Comparison of ENCODE assay signal across 14 cellular contexts in the genomic region with DNA sequence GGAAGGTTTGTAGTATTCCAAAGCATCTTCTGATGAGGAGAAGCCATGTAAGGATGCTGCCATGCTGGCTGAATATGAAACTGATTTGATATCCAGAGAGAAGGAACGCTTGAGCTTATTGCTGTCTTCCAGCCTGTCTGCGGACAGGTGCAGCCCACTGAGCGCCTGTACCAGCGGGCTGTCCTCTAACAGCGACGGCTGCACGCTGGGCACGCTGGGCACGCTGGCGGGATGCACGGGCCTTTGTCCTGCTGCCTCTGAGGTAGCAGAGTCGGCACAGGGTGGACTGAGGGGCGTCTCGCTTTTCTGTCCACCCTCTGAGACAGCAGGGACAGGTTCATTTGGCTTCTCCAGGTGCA.
"Had no signal": no experiment of that assay in that cellular context is flagged by ENCODE, and none has a peak within 500 bp of the region (broad histone marks: within the 10 kb centered on the region; RNA-seq: fewer than 3 reads in every experiment).

No MANE protein-coding gene starts in this region.

- H3K27me3 ChIP-seq: adrenal gland, neutrophil, right atrium auricular region, suprapubic skin had no signal

- H3K4me1 ChIP-seq: adrenal gland, right atrium auricular region, suprapubic skin had no signal

- H3K27ac ChIP-seq: adrenal gland, neutrophil, right atrium auricular region, SK-N-MC, suprapubic skin had no signal

- H3K4me3 ChIP-seq: adrenal gland, right atrium auricular region, SK-N-MC, suprapubic skin had no signal

- DNase-seq: activated B cell treated with CpG ODN at 0.5 μM for 24 hours; activated CD4-positive, alpha-beta T cell treated with anti-CD3 and anti-CD28 coated beads, Interleukin-2, amount 50 U/mL, for 48 hours; activated gamma-delta T cell treated with Interleukin-2 at 50 U/mL for 16 hours; adrenal gland; central memory CD4-positive, alpha-beta T cell; small intestine; T-helper 1 cell had no signal

- H3K9me3 Mint-ChIP-seq: activated B cell treated with CpG ODN at 0.5 μM for 24 hours; dendritic cell treated with granulocyte-macrophage colony-stimulating factor and Interleukin-4, amounts not matched to agents 40 ng/mL and 50 ng/mL, for 4 days; stimulated activated memory B cell treated with anti-CD40 and anti-IgM and Interleukin-4, amounts not matched to agents 10 μg/mL and 1 μg/mL and 100 μg/mL, for 72 hours had no signal

- H3K27me3 Mint-ChIP-seq: activated B cell treated with CpG ODN at 0.5 μM for 24 hours; dendritic cell treated with granulocyte-macrophage colony-stimulating factor and Interleukin-4, amounts not matched to agents 40 ng/mL and 50 ng/mL, for 4 days; stimulated activated memory B cell treated with anti-CD40 and anti-IgM and Interleukin-4, amounts not matched to agents 10 μg/mL and 1 μg/mL and 100 μg/mL, for 72 hours had no signal

- H3K9me3 ChIP-seq: adrenal gland, neutrophil, right atrium auricular region, suprapubic skin had no signal

- ATAC-seq: Right ventricle myocardium inferior; stimulated activated memory B cell treated with anti-CD40 and anti-IgM and Interleukin-4, amounts not matched to agents 10 μg/mL and 1 μg/mL and 100 μg/mL, for 72 hours had no signal

- H3K27ac Mint-ChIP-seq: activated B cell treated with CpG ODN at 0.5 μM for 24 hours; dendritic cell treated with granulocyte-macrophage colony-stimulating factor and Interleukin-4, amounts not matched to agents 40 ng/mL and 50 ng/mL, for 4 days; stimulated activated memory B cell treated with anti-CD40 and anti-IgM and Interleukin-4, amounts not matched to agents 10 μg/mL and 1 μg/mL and 100 μg/mL, for 72 hours had no signal

- H3K4me3 Mint-ChIP-seq: activated B cell treated with CpG ODN at 0.5 μM for 24 hours; dendritic cell treated with granulocyte-macrophage colony-stimulating factor and Interleukin-4, amounts not matched to agents 40 ng/mL and 50 ng/mL, for 4 days; stimulated activated memory B cell treated with anti-CD40 and anti-IgM and Interleukin-4, amounts not matched to agents 10 μg/mL and 1 μg/mL and 100 μg/mL, for 72 hours had no signal
